Comparison of ENCODE assay signal across 16 cellular contexts in the genomic region with DNA sequence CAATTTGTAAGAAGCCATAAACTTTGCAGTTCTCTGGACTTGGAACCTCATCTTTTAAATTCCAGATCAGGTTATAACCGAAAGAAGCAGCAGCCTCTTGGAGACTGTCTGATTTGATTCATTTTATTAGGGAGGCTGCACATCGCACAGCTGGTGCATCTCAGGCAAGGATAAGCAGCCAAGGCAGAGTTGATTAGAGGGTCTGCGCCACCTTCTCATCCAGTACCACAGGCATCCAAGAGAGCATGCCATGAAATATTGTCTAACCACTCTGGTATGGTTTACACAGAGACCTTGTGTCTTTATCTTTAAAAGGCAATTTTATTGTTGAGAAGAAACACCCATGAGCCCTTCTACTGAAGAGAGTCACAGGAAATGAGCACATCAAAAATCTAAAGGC. TPM values are rescaled to one million over a fixed set of nuclear protein-coding genes. Genes with fewer than 3 reads are reported as not detected.
DNase-seq lines count a peak whose midpoint lies in the region; ATAC-seq and TF ChIP-seq lines count a peak whose summit lies in the region.
"Had no signal": no experiment of that assay in that cellular context is flagged by ENCODE, and none has a peak within 500 bp of the region (broad histone marks: within the 10 kb centered on the region; RNA-seq: fewer than 3 reads in every experiment).

No MANE protein-coding gene starts in this region.

- 83 to 96% methylated on average over 3 of the region's 3 CpGs for WGBS in tibial nerve, 2 donors

- no peak for TF ChIP-seq CTCF in AG10803 (conservative IDR thresholded peaks at IDR 0.05; ENCODE audit: low read length)
- TF ChIP-seq CTCF in GM13977 (IDR thresholded peaks at IDR 0.05; ENCODE audit: extremely low read depth, insufficient read depth, missing control alignments): no peak
- no peak for TF ChIP-seq CTCF in tibial nerve (IDR thresholded peaks at IDR 0.05)

- no peak for TF ChIP-seq POLR2A in tibial nerve (IDR thresholded peaks at IDR 0.05)

- no peaks in the 10 kb centered on the region for H3K9me3 ChIP-seq in tibial nerve

- ATAC-seq in GM21528 (IDR thresholded peaks at IDR 0.05; ENCODE audit: low FRiP score, unreplicated experiment) (no peak), HG02798 (IDR thresholded peaks at IDR 0.05; ENCODE audit: poor library complexity, unreplicated experiment) (no peak)
- ATAC-seq: CD8-positive, alpha-beta T cell had no signal

- peak; percentile 22 for DNase-seq in AG10803 (ENCODE audit: low read depth)
- DNase-seq in fibroblast of peridontal ligament (ENCODE audit: extremely low read depth): peak; percentile 16
- DNase-seq in myocyte (ENCODE audit: low read depth): peak; percentile 13
- no peak for DNase-seq in GM13977 (ENCODE audit: low spot score)
- DNase-seq in tibial nerve (ENCODE audit: low spot score in 2 of 2): no peak
- DNase-seq: ACHN; CD8-positive, alpha-beta T cell; COR-L47; DMS153; DMS79 treated with DMSO at 0.1 percent for 48 hours; EL; HCEC 1CT; HFFc6; KG1 had no signal

- in situ Hi-C loops in GM13977 (cut with MboI; ENCODE audit: low pct_unique_long_range_greater_than_20kb, low sequenced_read_pairs, unreplicated experiment): no loop called here

- no peak overlapping the region for H3K27ac ChIP-seq in tibial nerve

- TF ChIP-seq EP300 in tibial nerve (IDR thresholded peaks at IDR 0.05): no peak

- no peak overlapping the region for H3K4me3 ChIP-seq in AG10803 (ENCODE audit: low read length)
- H3K4me3 ChIP-seq in tibial nerve: no peak overlapping the region

- H3K4me1 ChIP-seq in tibial nerve: no peaks in the 10 kb centered on the region

- H3K27me3 ChIP-seq in tibial nerve: no peaks in the 10 kb centered on the region

- no peaks in the 10 kb centered on the region for H3K36me3 ChIP-seq in tibial nerve

RNA-seq across cellular contexts. Expression of gene CWF19L2, which starts 16.2 kb away (rescaled TPM):
- total RNA-seq in myocyte (11.3 and 11.6 TPM in 2 replicates), tibial nerve (10 to 100 TPM; 28.0 to 40.5 (median 32.5) TPM)
- 2.7 TPM for polyA plus RNA-seq in myocyte (2012)

Comparison
In these comparisons a context has a peak if more than half of its experiments do, and no peak if none do; other contexts are left out.
1. DNase-seq: peak in AG10803 (single experiment), fibroblast of peridontal ligament (single experiment) and myocyte (single experiment); none in GM13977 (single experiment) and tibial nerve (0 of 2).